In genomic region chr12:82783456-82783855, GRCh38 we compare ENCODE assay signal across 27 cellular contexts.
"Had no signal": no experiment of that assay in that cellular context is flagged by ENCODE, and none has a peak within 500 bp of the region (broad histone marks: within the 10 kb centered on the region; RNA-seq: fewer than 3 reads in every experiment).

No MANE protein-coding gene starts in this region.

- DNase-seq: activated CD4-positive, alpha-beta T cell treated with anti-CD3 and anti-CD28 coated beads for 4 hours; activated CD4-positive, alpha-beta T cell treated with anti-CD3 and anti-CD28 coated beads, Interleukin-2, amount 50 U/mL, for 48 hours; activated CD8-positive, alpha-beta memory T cell treated with anti-CD3 and anti-CD28 coated beads for 24 hours; activated effector memory CD4-positive, alpha-beta T cell treated with Interleukin-2 at 50 U/mL for 16 hours; activated naive CD4-positive, alpha-beta T cell treated with Interleukin-2 at 50 U/mL for 16 hours; aorta; body of pancreas; esophagus squamous epithelium; foreskin melanocyte; heart right ventricle; left lung; lower lobe of right lung; mesenchymal stem cell; natural killer cell; ovary; retina; stimulated activated CD4-positive, alpha-beta T cell treated with anti-CD3 and anti-CD28 coated beads, Interleukin-12 subunit alpha, Interleukin-12 subunit beta, amount 100 ng/mL, for 4 hours; stimulated activated CD4-positive, alpha-beta T cell treated with anti-CD3 and anti-CD28 coated beads, Interleukin-4, amount 100 ng/mL, for 24 hours; thyroid gland had no signal

- H3K36me3 ChIP-seq: cardiac muscle cell, esophagus squamous epithelium, heart right ventricle, left lung, lower lobe of right lung, ovary, thyroid gland had no signal

- H3K4me3 ChIP-seq: body of pancreas, cardiac muscle cell, esophagus squamous epithelium, heart right ventricle, left lung, lower lobe of right lung, ovary, skin epidermis, thyroid gland had no signal

- H3K4me1 Mint-ChIP-seq: natural killer cell; stimulated activated effector memory CD8-positive, alpha-beta T cell treated with anti-CD3 and anti-CD28 coated beads, Interleukin-12 subunit alpha, Interleukin-12 subunit beta, amount 100 ng/mL, for 72 hours had no signal

- H3K4me3 Mint-ChIP-seq: activated naive CD8-positive, alpha-beta T cell; natural killer cell; stimulated activated effector memory CD8-positive, alpha-beta T cell treated with anti-CD3 and anti-CD28 coated beads, Interleukin-12 subunit alpha, Interleukin-12 subunit beta, amount 100 ng/mL, for 72 hours; stimulated activated naive CD8-positive, alpha-beta T cell treated with anti-CD3 and anti-CD28 coated beads, Interleukin-15, Interleukin-2, amounts not matched to agents 100 ng/mL and 50 ng/mL, for 24 hours had no signal

- H3K27ac Mint-ChIP-seq: activated naive CD8-positive, alpha-beta T cell; natural killer cell; progenitor cell of endocrine pancreas; stimulated activated effector memory CD8-positive, alpha-beta T cell treated with anti-CD3 and anti-CD28 coated beads, Interleukin-12 subunit alpha, Interleukin-12 subunit beta, amount 100 ng/mL, for 72 hours; stimulated activated naive CD8-positive, alpha-beta T cell treated with anti-CD3 and anti-CD28 coated beads, Interleukin-15, Interleukin-2, amounts not matched to agents 100 ng/mL and 50 ng/mL, for 24 hours had no signal

- H3K36me3 Mint-ChIP-seq: activated naive CD8-positive, alpha-beta T cell; natural killer cell; stimulated activated effector memory CD8-positive, alpha-beta T cell treated with anti-CD3 and anti-CD28 coated beads, Interleukin-12 subunit alpha, Interleukin-12 subunit beta, amount 100 ng/mL, for 72 hours had no signal

- H3K27me3 ChIP-seq: body of pancreas, cardiac muscle cell, esophagus squamous epithelium, heart right ventricle, left lung, ovary, thyroid gland had no signal

- ATAC-seq: body of pancreas; heart right ventricle; left lung; lower lobe of right lung; natural killer cell; sciatic nerve; stimulated activated effector memory CD8-positive, alpha-beta T cell treated with anti-CD3 and anti-CD28 coated beads, Interleukin-12 subunit alpha, Interleukin-12 subunit beta, amount 100 ng/mL, for 72 hours had no signal

- H3K27me3 Mint-ChIP-seq: activated naive CD8-positive, alpha-beta T cell; progenitor cell of endocrine pancreas; stimulated activated naive CD8-positive, alpha-beta T cell treated with anti-CD3 and anti-CD28 coated beads, Interleukin-15, Interleukin-2, amounts not matched to agents 100 ng/mL and 50 ng/mL, for 24 hours had no signal

- H3K4me1 ChIP-seq: body of pancreas, esophagus squamous epithelium, heart right ventricle, thyroid gland had no signal

- H3K9me3 ChIP-seq: body of pancreas, esophagus squamous epithelium, heart right ventricle, left lung, lower lobe of right lung, ovary, thyroid gland had no signal

- H3K27ac ChIP-seq: body of pancreas, cardiac muscle cell, epithelial cell of prostate, esophagus squamous epithelium, heart right ventricle, left lung, lower lobe of right lung, ovary, skin epidermis, thyroid gland had no signal

- H3K9me3 Mint-ChIP-seq: stimulated activated effector memory CD8-positive, alpha-beta T cell treated with anti-CD3 and anti-CD28 coated beads, Interleukin-12 subunit alpha, Interleukin-12 subunit beta, amount 100 ng/mL, for 72 hours; stimulated activated naive CD8-positive, alpha-beta T cell treated with anti-CD3 and anti-CD28 coated beads, Interleukin-15, Interleukin-2, amounts not matched to agents 100 ng/mL and 50 ng/mL, for 24 hours had no signal
